ENCODE assay signal across 8 cellular contexts in the genomic region with DNA sequence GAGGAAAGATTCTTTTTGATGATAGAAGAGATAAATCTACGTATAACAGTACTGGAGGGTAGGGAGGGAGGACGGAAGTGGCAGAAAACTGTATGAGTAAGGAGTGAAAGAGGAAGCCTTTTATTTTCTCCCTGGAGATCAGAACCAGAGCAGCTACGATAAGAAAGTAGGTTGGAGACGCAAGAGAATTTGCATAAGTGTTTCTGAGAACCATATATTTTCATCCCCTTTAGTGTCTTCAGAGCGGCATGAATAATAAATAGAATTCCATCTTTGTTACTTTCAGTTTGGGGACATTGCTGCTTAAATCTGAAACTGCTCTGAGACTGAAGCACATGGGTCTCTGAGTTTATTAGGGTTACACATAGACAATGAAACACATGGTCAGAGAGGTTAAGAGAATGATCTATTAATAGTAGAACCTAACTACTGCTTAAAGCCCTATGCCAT.
DNase-seq lines count a peak whose midpoint lies in the region; ATAC-seq, FAIRE-seq and TF ChIP-seq lines count a peak whose summit lies in the region.

No MANE protein-coding gene starts in this region.

- CTCF ChIA-PET in endothelial cell of umbilical vein (lab: Charles Lee), result interaction anchor here (1.0 to 1.1 kb wide), 2 partner anchors 8 to 11 kb away, joined by 3 read pairs; no protein-coding TSS in a partner anchor

- H2AFZ ChIP-seq in Karpas-422 (ENCODE audit: low read length) (peak overlapping the region; percentile 32; the same call in 1 of the 2 replicates), endothelial cell of umbilical vein (ENCODE audit: low read depth, low read length) (peak overlapping the region; percentile 76)

- dilution Hi-C loops in endothelial cell of umbilical vein (cut with MboI; ENCODE audit: extremely low pct_ligation_motif_present, low sequenced_read_pairs), result no loop called here

- DNase-seq in Karpas-422, result peak; percentile 81
- peak; percentile 24 for DNase-seq in endothelial cell of umbilical vein (ENCODE audit: low read depth, low spot score)
- DNase-seq in NCI-H1092 (lab: John Stamatoyannopoulos, UW), result no peak
- no peak for DNase-seq in left lobe of liver (ENCODE audit: low spot score)
- DNase-seq in NCI-H2171 treated with DMSO at 0.1 percent for 48 hours (lab: John Stamatoyannopoulos, UW), result no peak
- no peak for DNase-seq in activated effector memory CD4-positive, alpha-beta T cell treated with anti-CD3 and anti-CD28 coated beads, Interleukin-2, amount 50 U/mL, for 16 hours

- POLR2A ChIA-PET in endothelial cell of umbilical vein (lab: Charles Lee), result no interaction called here

- H3K79me2 ChIP-seq in Karpas-422 (ENCODE audit: low read length), result no peaks in the 10 kb centered on the region
- H3K79me2 ChIP-seq in endothelial cell of umbilical vein (ENCODE audit: control insufficient read depth, insufficient read depth, low read length), result no peaks in the 10 kb centered on the region

- H3K27me3 ChIP-seq in Karpas-422 (ENCODE audit: low read length), result no peaks in the 10 kb centered on the region
- H3K27me3 ChIP-seq in endothelial cell of umbilical vein (ENCODE audit: control insufficient read depth in 2 of 2, insufficient read depth in 2 of 2, low read length in 2 of 2), result no peaks in the 10 kb centered on the region

- H3K9ac ChIP-seq in Karpas-422 (ENCODE audit: low read length) (no peak overlapping the region), endothelial cell of umbilical vein (replicated peaks; ENCODE audit: extremely low read depth, insufficient read depth, low read length) (no peak overlapping the region)

- TF ChIP-seq CTCF in endothelial cell of umbilical vein (IDR thresholded peaks at IDR 0.05; ENCODE audit: extremely low read depth in 1 of 2, insufficient read depth in 1 of 2, low read depth in 1 of 2, low read length in 2 of 2), result no peak

- ATAC-seq in GM18499 (IDR thresholded peaks at IDR 0.05; ENCODE audit: insufficient read depth, unreplicated experiment) (peak; percentile 70), GM21576 (IDR thresholded peaks at IDR 0.05; ENCODE audit: unreplicated experiment) (peak; percentile 84), left lobe of liver (no peak)

- no TSS peak for BruUV-seq in endothelial cell of umbilical vein (replicated peaks; lab: Mats Ljungman, UMichigan)

- H3K9me3 ChIP-seq in Karpas-422 (ENCODE audit: low read length) (no peaks in the 10 kb centered on the region), endothelial cell of umbilical vein (replicated peaks; ENCODE audit: control insufficient read depth, insufficient read depth, low read length) (no peaks in the 10 kb centered on the region)

- intact Hi-C loops in endothelial cell of umbilical vein (cut with micrococcal nuclease), result loop anchor here (1.0 kb wide), 1 partner anchor 16 kb away; no protein-coding TSS in a partner anchor

- H3K4me3 ChIP-seq in Karpas-422 (ENCODE audit: low read length), result peak overlapping the region; percentile 32; the same call in 1 of the 2 replicates
- H3K4me3 ChIP-seq in endothelial cell of umbilical vein (replicated peaks in 1 of 3; ENCODE audit: insufficient read depth in 1 of 3, low read depth in 1 of 3, low read length in 3 of 3), result no peak overlapping the region

- H3K27ac ChIP-seq in Karpas-422 (ENCODE audit: low read length) (no peak overlapping the region), endothelial cell of umbilical vein (ENCODE audit: insufficient read depth, low read depth, low read length) (no peak overlapping the region)

- H3K9me2 ChIP-seq in Karpas-422 (replicated peaks; ENCODE audit: insufficient read depth, low read length), result no peaks in the 10 kb centered on the region

- no peak for FAIRE-seq in endothelial cell of umbilical vein (lab: Jason Lieb, UNC)

- no peaks in the 10 kb centered on the region for H3K36me3 ChIP-seq in Karpas-422 (ENCODE audit: insufficient read depth, low read length)
- H3K36me3 ChIP-seq in endothelial cell of umbilical vein (ENCODE audit: control insufficient read depth in 2 of 2, extremely low read depth in 1 of 2, insufficient read depth in 2 of 2, low read length in 2 of 2), result no peaks in the 10 kb centered on the region

- H3K9me1 ChIP-seq in endothelial cell of umbilical vein (replicated peaks; ENCODE audit: control insufficient read depth, extremely low read depth, insufficient read depth, low read length), result no peaks in the 10 kb centered on the region

- H3K4me2 ChIP-seq in Karpas-422 (ENCODE audit: low read depth, low read length, poor library complexity, severe bottlenecking) (peak overlapping the region; percentile 66), endothelial cell of umbilical vein (ENCODE audit: insufficient read depth, low read length) (peak overlapping the region; percentile 79)

- H3K4me1 ChIP-seq in Karpas-422 (ENCODE audit: low read length) (peaks cover 14% of the 10 kb centered on the region), endothelial cell of umbilical vein (ENCODE audit: control insufficient read depth, extremely low read depth, insufficient read depth, low read length) (peaks cover 6% of the 10 kb centered on the region)

- H4K20me1 ChIP-seq in Karpas-422 (ENCODE audit: insufficient read depth, low read depth, low read length) (no peaks in the 10 kb centered on the region), endothelial cell of umbilical vein (replicated peaks; ENCODE audit: control insufficient read depth, extremely low read depth, insufficient read depth, low read length) (no peaks in the 10 kb centered on the region)

- no peak for TF ChIP-seq POLR2A in endothelial cell of umbilical vein (IDR thresholded peaks at IDR 0.05; ENCODE audit: low read depth, low read length)

TF ChIP-seq in endothelial cell of umbilical vein, 7 proteins besides CTCF, POLR2A, EP300 and RAD21:
- TF ChIP-seq JUN (IDR thresholded peaks at IDR 0.05; ENCODE audit: borderline replicate concordance, insufficient read depth, insufficient read length, low read depth), result no peak
- TF ChIP-seq GATA2 (IDR thresholded peaks at IDR 0.05; ENCODE audit: insufficient read depth, insufficient read length, low read depth, low read length), result peak; percentile 82
- TF ChIP-seq MYC (IDR thresholded peaks at IDR 0.05; ENCODE audit: low read depth, low read length), result no peak
- TF ChIP-seq FOS (IDR thresholded peaks at IDR 0.05; ENCODE audit: borderline replicate concordance, insufficient read depth, low read length), result peak; percentile 5

Comparison
In these comparisons a context has a peak if more than half of its experiments do, and no peak if none do; other contexts are left out.
1. DNase-seq: peak in Karpas-422 (single experiment) and endothelial cell of umbilical vein (single experiment); none in NCI-H1092 (single experiment), left lobe of liver (single experiment), NCI-H2171 treated with DMSO at 0.1 percent for 48 hours (single experiment) and activated effector memory CD4-positive, alpha-beta T cell treated with anti-CD3 and anti-CD28 coated beads, Interleukin-2, amount 50 U/mL, for 16 hours (single experiment).